In the genomic region with DNA sequence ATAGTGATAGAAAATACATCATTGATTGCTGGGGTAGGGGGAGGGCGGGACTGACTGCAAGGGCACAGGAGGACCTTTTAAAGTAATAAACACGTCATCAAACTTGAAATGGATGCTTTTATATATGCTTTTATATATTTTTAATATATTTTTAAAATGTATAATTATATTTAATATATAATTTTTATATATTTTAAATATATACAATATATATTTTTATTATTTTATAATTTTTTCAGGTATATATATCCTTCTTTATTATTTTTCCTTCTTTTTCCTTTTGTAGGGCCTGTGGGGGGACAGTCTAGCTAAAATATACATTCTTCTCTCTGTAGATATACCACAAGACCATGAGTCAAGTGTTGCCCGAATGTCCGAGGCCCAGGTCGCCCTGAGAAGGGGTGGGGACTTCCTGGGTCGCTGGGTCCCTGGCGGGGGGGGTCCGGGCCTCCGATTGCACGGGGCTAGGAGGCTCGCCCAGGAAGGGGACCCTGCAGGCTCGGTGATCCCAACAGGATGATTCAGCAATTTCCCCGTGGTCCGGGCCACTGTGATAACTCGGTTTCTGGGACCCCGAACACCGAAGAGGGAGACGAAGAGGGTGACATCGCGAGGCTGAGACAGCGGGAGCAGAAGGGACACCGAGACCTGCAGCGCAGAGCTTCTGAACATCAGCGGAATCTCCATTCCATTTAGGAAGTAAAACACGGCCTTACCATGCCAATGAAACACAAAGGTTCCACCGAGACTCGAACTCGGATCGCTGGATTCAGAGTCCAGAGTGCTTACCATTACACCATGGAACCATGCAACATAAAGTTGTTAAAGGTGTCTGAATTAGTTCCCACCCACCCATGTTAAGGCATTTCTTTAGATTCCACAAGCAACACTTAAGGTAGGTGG, we compare ENCODE assay signal across 8 cellular contexts.
DNase-seq lines count a peak whose midpoint lies in the region; ATAC-seq, FAIRE-seq and TF ChIP-seq lines count a peak whose summit lies in the region.

No MANE protein-coding gene starts in this region.

- ATAC-seq in activated CD4-positive, alpha-beta T cell treated with anti-CD3 and anti-CD28 coated beads for 36 hours: no peak

- TF ChIP-seq CTCF in fibroblast of villous mesenchyme (IDR thresholded peaks at IDR 0.05; ENCODE audit: insufficient read depth, low read depth, low read length): no peak

- peak overlapping the region; percentile 66 for H3K4me3 ChIP-seq in fibroblast of villous mesenchyme (ENCODE audit: low read depth, low read length)

- H3K4me1 Mint-ChIP-seq in activated CD4-positive, alpha-beta T cell treated with anti-CD3 and anti-CD28 coated beads for 36 hours: peaks cover 21% of the 10 kb centered on the region

- peak; percentile 58 for DNase-seq in activated CD4-positive, alpha-beta T cell treated with anti-CD3 and anti-CD28 coated beads for 36 hours
- no peak for DNase-seq in activated CD4-positive, alpha-beta T cell treated with anti-CD3 and anti-CD28 coated beads for 4 hours
- DNase-seq in fibroblast of villous mesenchyme (ENCODE audit: low read depth): peak; percentile 53
- DNase-seq in stimulated activated CD8-positive, alpha-beta memory T cell treated with anti-CD3 and anti-CD28 coated beads, Interleukin-4, amount 100 ng/mL, for 48 hours: peak; percentile 42
- no peak for DNase-seq in NCI-H1105 treated with DMSO at 0.1 percent for 48 hours (lab: John Stamatoyannopoulos, UW)
- DNase-seq in activated CD4-positive, CD25-positive, alpha-beta regulatory T cell (lab: John Stamatoyannopoulos, UW): no peak
- DNase-seq in HTR-8/SVneo (ENCODE audit: insufficient read length, low spot score): no peak

- no peaks in the 10 kb centered on the region for H3K27me3 Mint-ChIP-seq in activated CD4-positive, alpha-beta T cell treated with anti-CD3 and anti-CD28 coated beads for 36 hours

- POLR2A ChIA-PET in activated CD4-positive, alpha-beta T cell treated with anti-CD3 and anti-CD28 coated beads for 36 hours (lab: Charles Lee): interaction anchor here (1.8 to 2.7 kb wide), 2 partner anchors 10 to 70 kb away, joined by 10 to 289 read pairs; no protein-coding TSS in a partner anchor

- peak; percentile 90 for FAIRE-seq in TTC549 (lab: Jason Lieb, UNC)
- no peak for FAIRE-seq in HTR-8/SVneo (lab: Jason Lieb, UNC)

- no peaks in the 10 kb centered on the region for H3K36me3 Mint-ChIP-seq in activated CD4-positive, alpha-beta T cell treated with anti-CD3 and anti-CD28 coated beads for 36 hours (ENCODE audit: low read depth)

- intact Hi-C loops in activated CD4-positive, alpha-beta T cell treated with anti-CD3 and anti-CD28 coated beads for 36 hours (cut with DNase I, micrococcal nuclease): loop anchor here (5.0 to 10.0 kb wide), 3 partner anchors 53 to 260 kb away; a partner anchor contains a TSS

- CTCF ChIA-PET in activated CD4-positive, alpha-beta T cell treated with anti-CD3 and anti-CD28 coated beads for 36 hours (lab: Charles Lee): no interaction called here

- H3K27ac Mint-ChIP-seq in activated CD4-positive, alpha-beta T cell treated with anti-CD3 and anti-CD28 coated beads for 36 hours: no peak overlapping the region

- H3K9me3 Mint-ChIP-seq in activated CD4-positive, alpha-beta T cell treated with anti-CD3 and anti-CD28 coated beads for 36 hours (ENCODE audit: low read depth): no peaks in the 10 kb centered on the region

- peak overlapping the region; percentile 75 for H3K4me3 Mint-ChIP-seq in activated CD4-positive, alpha-beta T cell treated with anti-CD3 and anti-CD28 coated beads for 36 hours

Comparison
In these comparisons a context has a peak if more than half of its experiments do, and no peak if none do; other contexts are left out.
1. DNase-seq: peak in activated CD4-positive, alpha-beta T cell treated with anti-CD3 and anti-CD28 coated beads for 36 hours (single experiment), fibroblast of villous mesenchyme (single experiment) and stimulated activated CD8-positive, alpha-beta memory T cell treated with anti-CD3 and anti-CD28 coated beads, Interleukin-4, amount 100 ng/mL, for 48 hours (single experiment); none in activated CD4-positive, alpha-beta T cell treated with anti-CD3 and anti-CD28 coated beads for 4 hours (0 of 2), NCI-H1105 treated with DMSO at 0.1 percent for 48 hours (single experiment), activated CD4-positive, CD25-positive, alpha-beta regulatory T cell (0 of 4) and HTR-8/SVneo (single experiment).